Comparison of ENCODE assay signal across 8 cellular contexts in genomic region chr14:104138098-104138890, GRCh38. TPM values are rescaled to one million over a fixed set of nuclear protein-coding genes. Genes with fewer than 3 reads are reported as not detected.
DNase-seq lines count a peak whose midpoint lies in the region; ATAC-seq and TF ChIP-seq lines count a peak whose summit lies in the region.

Gene KIF26A, plus strand, starts transcription at chr14:104138587. Its CDS starts 136 bp downstream, at chr14:104138723.

- H3K4me1 ChIP-seq in HUES48 (ENCODE audit: control insufficient read depth, insufficient read depth, low read length), result peaks cover 19% of the 10 kb centered on the region; the same call in 1 of the 2 replicates
- H3K4me1 ChIP-seq in psoas muscle, result peaks cover 9% of the 10 kb centered on the region

- H3K27me3 ChIP-seq in HUES48 (ENCODE audit: control insufficient read depth, insufficient read depth, low read length) (peaks cover 30% of the 10 kb centered on the region), psoas muscle (ENCODE audit: insufficient read depth in 3 of 3, low read length in 2 of 3) (peaks cover 0 to 62% (median 21%) of the 10 kb centered on the region in 3 donors)

- peak; percentile 8 for DNase-seq in A172 (ENCODE audit: low spot score)
- peak; percentile 39 to 41 for DNase-seq in activated CD4-positive, alpha-beta T cell treated with anti-CD3 and anti-CD28 coated beads, Interleukin-2, amount 50 U/mL, for 48 hours
- peak; percentile 55 for DNase-seq in Right ventricle myocardium superior
- DNase-seq in psoas muscle, result peak; percentile 28 to 57
- no peak for DNase-seq in NCI-H146 treated with DMSO at 0.1 percent for 48 hours (lab: John Stamatoyannopoulos, UW; ENCODE audit: unreplicated experiment)
- no peak for DNase-seq in SKM-1 treated with dmso at 0.1 percent for 144 hours (lab: John Stamatoyannopoulos, UW; ENCODE audit: unreplicated experiment)

- ATAC-seq in Right ventricle myocardium superior (ENCODE audit: poor library complexity) (peak; percentile 66), psoas muscle (peak; percentile 13 to 53 (median 44)), HG03439 (IDR thresholded peaks at IDR 0.05; ENCODE audit: unreplicated experiment) (no peak)

- intact Hi-C loops in Right ventricle myocardium superior (cut with DNase I) (loop anchor here (5.0 kb wide), 1 partner anchor 499 kb away; no protein-coding TSS in a partner anchor), psoas muscle (cut with DNase I) (loop anchor here (5.0 to 10.0 kb wide), 3 partner anchors 207 to 569 kb away; no protein-coding TSS in a partner anchor)

- peak within 1 kb of the TSS; percentile 75 for H3K4me3 ChIP-seq in HUES48 (ENCODE audit: low read depth, low read length)
- H3K4me3 ChIP-seq in psoas muscle, result peak within 1 kb of the TSS; percentile 68

- H3K27ac ChIP-seq in HUES48 (ENCODE audit: low read depth, low read length), result no peak within 1 kb of the TSS
- H3K27ac ChIP-seq in psoas muscle, result peak within 1 kb of the TSS; percentile 36

- TF ChIP-seq CTCF in psoas muscle (IDR thresholded peaks at IDR 0.05), result no peak

- H3K9me3 ChIP-seq in HUES48 (ENCODE audit: control insufficient read depth, insufficient read depth, low read length), result no peaks in the 10 kb centered on the region
- no peaks in the 10 kb centered on the region for H3K9me3 ChIP-seq in psoas muscle

- H3K36me3 ChIP-seq in HUES48 (ENCODE audit: control insufficient read depth, insufficient read depth, low read length) (peaks cover 10% of the 10 kb centered on the region; the same call in 1 of the 2 replicates), psoas muscle (ENCODE audit: insufficient read depth in 1 of 2, low read depth in 1 of 2) (no peaks in the 10 kb centered on the region)

- peak within 1 kb of the TSS; percentile 18; the same call in 1 of the 2 replicates for H3K9ac ChIP-seq in HUES48 (ENCODE audit: low read depth, low read length)

- 0 to 1% (median 0%) methylated on average over 33 to 101 of the region's 103 CpGs for WGBS in psoas muscle, 3 donors

RNA-seq across cellular contexts. Expression of gene KIF26A, which starts in this region (rescaled TPM):
- 2.4 and 3.0 TPM in 2 replicates for total RNA-seq in A172 (2014; rRNA removed; shearing (Covaris generic))
- 6.3 TPM for total RNA-seq in Right ventricle myocardium superior
- total RNA-seq in psoas muscle, result 1 to 10 TPM; 1.8 to 3.2 (median 2.3) TPM
- polyA plus RNA-seq in psoas muscle, result 1 to 10 TPM in 2 of 3 donors, under 1 TPM in 1; 0.99 to 1.6 (median 1.4) TPM

Comparison
In these comparisons a context has a peak if more than half of its experiments do, and no peak if none do; other contexts are left out.
1. DNase-seq: peak in A172 (single experiment), activated CD4-positive, alpha-beta T cell treated with anti-CD3 and anti-CD28 coated beads, Interleukin-2, amount 50 U/mL, for 48 hours (2 of 2), Right ventricle myocardium superior (single experiment) and psoas muscle (2 of 2); none in NCI-H146 treated with DMSO at 0.1 percent for 48 hours (single experiment) and SKM-1 treated with dmso at 0.1 percent for 144 hours (single experiment).